ENCODE assay signal across 9 cellular contexts in genomic region chr17:38454528-38454927, GRCh38. TPM values are rescaled to one million over a fixed set of nuclear protein-coding genes. Genes with fewer than 3 reads are reported as not detected.
A peak's percentile ranks its signal among the peaks of the same experiment; 100 is the strongest.
DNase-seq lines count a peak whose midpoint lies in the region; ATAC-seq and TF ChIP-seq lines count a peak whose summit lies in the region.
"Had no signal": no experiment of that assay in that cellular context is flagged by ENCODE, and none has a peak within 500 bp of the region (broad histone marks: within the 10 kb centered on the region; RNA-seq: fewer than 3 reads in every experiment).

No MANE protein-coding gene starts in this region.

- H3K27ac ChIP-seq in gastrocnemius medialis, result peak overlapping the region; percentile 73 to 87 (median 82)

- peaks cover 2% of the 10 kb centered on the region for H3K27me3 Mint-ChIP-seq in HFFc6 (ENCODE audit: insufficient read depth)
- H3K27me3 Mint-ChIP-seq in activated naive CD4-positive, alpha-beta T cell treated with anti-CD3 and anti-CD28 coated beads for 36 hours (ENCODE audit: low read depth), result peaks cover 35% of the 10 kb centered on the region

- H3K27ac Mint-ChIP-seq in HFFc6, result peak overlapping the region; percentile 87
- H3K27ac Mint-ChIP-seq in activated naive CD4-positive, alpha-beta T cell treated with anti-CD3 and anti-CD28 coated beads for 36 hours, result no peak overlapping the region
- H3K27ac Mint-ChIP-seq: T-helper 1 cell treated with Interleukin-12 subunit alpha and Interleukin-12 subunit beta and Interleukin-4 antibody, amounts not matched to agents 30 μg/mL and 1 μg/mL, for 36 hours had no signal

- CTCF ChIA-PET in activated naive CD4-positive, alpha-beta T cell treated with anti-CD3 and anti-CD28 coated beads for 36 hours (lab: Charles Lee), result no interaction called here

- H3K4me1 Mint-ChIP-seq in HFFc6 (ENCODE audit: low read depth), result peaks cover 69% of the 10 kb centered on the region
- H3K4me1 Mint-ChIP-seq in activated naive CD4-positive, alpha-beta T cell treated with anti-CD3 and anti-CD28 coated beads for 36 hours (ENCODE audit: low read depth), result peaks cover 15% of the 10 kb centered on the region

- no peaks in the 10 kb centered on the region for H3K9me3 ChIP-seq in gastrocnemius medialis

- peak; percentile 89 to 93 for ATAC-seq in gastrocnemius medialis

- H3K4me3 ChIP-seq in astrocyte of the cerebellum (ENCODE audit: low read depth, low read length) (peak overlapping the region; percentile 55), gastrocnemius medialis (peak overlapping the region; percentile 19 to 56 (median 38))

- TF ChIP-seq POLR2A in gastrocnemius medialis (IDR thresholded peaks at IDR 0.05), result no peak

- in situ Hi-C loops in astrocyte of the cerebellum (cut with HindIII; ENCODE audit: low sequenced_read_pairs), result no loop called here
- in situ Hi-C loops in gastrocnemius medialis (cut with MboI; ENCODE audit: low sequenced_read_pairs in 4 of 4), result no loop called here

- intact Hi-C loops in gastrocnemius medialis (cut with DNase I; ENCODE audit: low total_unique reads), result no loop called here
- intact Hi-C loops in activated naive CD4-positive, alpha-beta T cell treated with anti-CD3 and anti-CD28 coated beads for 36 hours (cut with micrococcal nuclease), result no loop called here

- peaks cover 18% of the 10 kb centered on the region; the same call in 1 of the 2 replicates for H3K36me3 Mint-ChIP-seq in HFFc6 (ENCODE audit: low read depth)
- no peaks in the 10 kb centered on the region for H3K36me3 Mint-ChIP-seq in activated naive CD4-positive, alpha-beta T cell treated with anti-CD3 and anti-CD28 coated beads for 36 hours (ENCODE audit: low read depth)

- TF ChIP-seq CTCF in HFFc6 (IDR thresholded peaks at IDR 0.05) (no peak), astrocyte of the cerebellum (IDR thresholded peaks at IDR 0.05; ENCODE audit: low read depth, low read length, missing control alignments) (no peak), gastrocnemius medialis (IDR thresholded peaks at IDR 0.05 in 4 of 5, conservative IDR thresholded peaks at IDR 0.05 in 1 of 5) (no peak)

- H3K27me3 ChIP-seq in gastrocnemius medialis, result no peaks in the 10 kb centered on the region

- H3K4me3 Mint-ChIP-seq in HFFc6, result peak overlapping the region; percentile 95
- no peak overlapping the region for H3K4me3 Mint-ChIP-seq in activated naive CD4-positive, alpha-beta T cell treated with anti-CD3 and anti-CD28 coated beads for 36 hours
- H3K4me3 Mint-ChIP-seq: T-helper 1 cell treated with Interleukin-12 subunit alpha and Interleukin-12 subunit beta and Interleukin-4 antibody, amounts not matched to agents 30 μg/mL and 1 μg/mL, for 36 hours had no signal

- H3K9me3 Mint-ChIP-seq in HFFc6, result no peaks in the 10 kb centered on the region
- H3K9me3 Mint-ChIP-seq in activated naive CD4-positive, alpha-beta T cell treated with anti-CD3 and anti-CD28 coated beads for 36 hours, result no peaks in the 10 kb centered on the region
- H3K9me3 Mint-ChIP-seq: T-helper 1 cell treated with Interleukin-12 subunit alpha and Interleukin-12 subunit beta and Interleukin-4 antibody, amounts not matched to agents 30 μg/mL and 1 μg/mL, for 36 hours had no signal

- peaks cover 36 to 55% of the 10 kb centered on the region in 2 donors for H3K4me1 ChIP-seq in gastrocnemius medialis

- DNase-seq in HFFc6 (peak; percentile 76), astrocyte of the cerebellum (ENCODE audit: low read depth) (peak; percentile 49), hippocampal formation (lab: John Stamatoyannopoulos, UW) (peak; percentile 88 to 89), gastrocnemius medialis (peak; percentile 86 to 96), NCI-H510A (lab: John Stamatoyannopoulos, UW) (no peak), NCI-H1105 treated with DMSO at 0.1 percent for 48 hours (lab: John Stamatoyannopoulos, UW) (no peak)
- no peak for DNase-seq in activated naive CD4-positive, alpha-beta T cell treated with anti-CD3 and anti-CD28 coated beads for 36 hours
- no peak for DNase-seq in stimulated activated CD4-positive, alpha-beta T cell treated with anti-CD3 and anti-CD28 coated beads, Interleukin-2, amount 100 ng/mL, for 24 hours

- H3K36me3 ChIP-seq in gastrocnemius medialis, result peaks cover 0 to 13% of the 10 kb centered on the region in 2 donors

RNA-seq across cellular contexts. Expression of gene ARHGAP23, which starts 26.3 kb away (rescaled TPM):
- total RNA-seq in HFFc6 (2021; fragmentation: NEBNext Ultra II Directional; extraction: Animal tissue kit (Norgen Biotek cat#: 25700)), result 100 to 1,000 TPM; 206 to 231 (median 224) TPM
- 10 to 100 TPM in 3 of 4 donors, 1 to 10 TPM in 1; 8.0 to 22.7 (median 12.1) TPM for total RNA-seq in gastrocnemius medialis
- total RNA-seq in activated naive CD4-positive, alpha-beta T cell treated with anti-CD3 and anti-CD28 coated beads for 36 hours, result 1 to 10 TPM in 1 of 2 experiments, under 1 TPM in 1; 0.52 to 1.0 TPM

Comparison
In these comparisons a context has a peak if more than half of its experiments do, and no peak if none do; other contexts are left out.
1. DNase-seq: peak in HFFc6 (single experiment), astrocyte of the cerebellum (single experiment), hippocampal formation (2 of 2) and gastrocnemius medialis (2 of 2); none in NCI-H510A (single experiment), NCI-H1105 treated with DMSO at 0.1 percent for 48 hours (single experiment), activated naive CD4-positive, alpha-beta T cell treated with anti-CD3 and anti-CD28 coated beads for 36 hours (single experiment) and stimulated activated CD4-positive, alpha-beta T cell treated with anti-CD3 and anti-CD28 coated beads, Interleukin-2, amount 100 ng/mL, for 24 hours (0 of 2).
2. RNA of gene ARHGAP23, which starts 26.3 kb away (total RNA-seq): 206 to 231 TPM in HFFc6; 8.0 to 22.7 TPM in gastrocnemius medialis and 0.52 to 1.0 TPM in activated naive CD4-positive, alpha-beta T cell treated with anti-CD3 and anti-CD28 coated beads for 36 hours; every median in the first group is over 4 times any median in the second.